Comparison of ENCODE assay signal across 16 cellular contexts in genomic region chr5:93010626-93011025, GRCh38.
DNase-seq lines count a peak whose midpoint lies in the region; FAIRE-seq and TF ChIP-seq lines count a peak whose summit lies in the region.
"Had no signal": no experiment of that assay in that cellular context is flagged by ENCODE, and none has a peak within 500 bp of the region (broad histone marks: within the 10 kb centered on the region; RNA-seq: fewer than 3 reads in every experiment).

No MANE protein-coding gene starts in this region.

- H3K27ac Mint-ChIP-seq in nephron, result peak overlapping the region; percentile 12 to 70 (median 44)
- H3K27ac Mint-ChIP-seq: CD4-positive, alpha-beta T cell had no signal

- no peaks in the 10 kb centered on the region for H3K27me3 Mint-ChIP-seq in nephron (ENCODE audit: low read depth)
- H3K27me3 Mint-ChIP-seq: CD4-positive, alpha-beta T cell had no signal

- no peaks in the 10 kb centered on the region for H3K36me3 Mint-ChIP-seq in nephron (ENCODE audit: low read depth)

- H3K9me3 Mint-ChIP-seq in nephron, result no peaks in the 10 kb centered on the region
- H3K9me3 Mint-ChIP-seq: CD4-positive, alpha-beta T cell had no signal

- DNase-seq in NCI-H82 (lab: John Stamatoyannopoulos, UW), result peak; percentile 2
- DNase-seq in NCI-H82 treated with DMSO at 0.1 percent for 48 hours (lab: John Stamatoyannopoulos, UW; ENCODE audit: unreplicated experiment), result no peak
- no peak for DNase-seq in substantia nigra (lab: John Stamatoyannopoulos, UW)
- DNase-seq in DMS79 treated with DMSO at 0.1 percent for 48 hours (lab: John Stamatoyannopoulos, UW), result no peak
- DNase-seq in amygdala (lab: John Stamatoyannopoulos, UW), result no peak
- DNase-seq: AML-193; CD4-positive, alpha-beta T cell; DMS153; DMS79; GM23248 had no signal

- H3K4me1 Mint-ChIP-seq in nephron, result peaks cover 23% of the 10 kb centered on the region

- TF ChIP-seq CTCF in nephron (IDR thresholded peaks at IDR 0.05; ENCODE audit: unreplicated experiment in 3 of 3), result no peak

- no peak overlapping the region for H3K27ac ChIP-seq in substantia nigra (ENCODE audit: low read depth, low read length, poor library complexity, severe bottlenecking)
- H3K27ac ChIP-seq: 22Rv1, A549, C4-2B, GM23248 had no signal

- no peak overlapping the region for H3K4me3 Mint-ChIP-seq in nephron
- H3K4me3 Mint-ChIP-seq: CD4-positive, alpha-beta T cell had no signal

- FAIRE-seq in endometrium (lab: Jason Lieb, UNC), result peak; percentile 94
- FAIRE-seq: A549, GM12878 had no signal
